ENCODE assay signal across 1 cellular context in genomic region chr10:49559476-49559875, GRCh38.
TF ChIP-seq lines count a peak whose summit lies in the region.

No MANE protein-coding gene starts in this region.

TF ChIP-seq in H1, 55 proteins besides CTCF, POLR2A, EP300 and RAD21:
- TF ChIP-seq CTBP2 (IDR thresholded peaks at IDR 0.05; ENCODE audit: borderline replicate concordance, insufficient read depth, insufficient read length, low read length) (no peak), CBX5 (IDR thresholded peaks at IDR 0.05; ENCODE audit: low read depth, low read length) (no peak), CHD1 (IDR thresholded peaks at IDR 0.05; ENCODE audit: low read depth, low read length) (no peak), SIRT6 (IDR thresholded peaks at IDR 0.05; ENCODE audit: low read length) (no peak), CHD7 (IDR thresholded peaks at IDR 0.05; ENCODE audit: insufficient replicate concordance, low read length) (no peak), SRF (IDR thresholded peaks at IDR 0.05; ENCODE audit: low read depth, low read length) (no peak), BCL11A (IDR thresholded peaks at IDR 0.05; ENCODE audit: low read depth in 2 of 2, low read length in 2 of 2) (no peak), BRCA1 (IDR thresholded peaks at IDR 0.05; ENCODE audit: low read depth, low read length) (no peak), TCF12 (IDR thresholded peaks at IDR 0.05; ENCODE audit: low read depth, low read length) (no peak), TBP (IDR thresholded peaks at IDR 0.05; ENCODE audit: low read depth, low read length) (no peak), SUZ12 (IDR thresholded peaks at IDR 0.05; ENCODE audit: low read length) (no peak), BACH1 (IDR thresholded peaks at IDR 0.05; ENCODE audit: low read length) (no peak), GTF2F1 (IDR thresholded peaks at IDR 0.05; ENCODE audit: borderline replicate concordance, low read depth, low read length) (no peak), CBX8 (IDR thresholded peaks at IDR 0.05; ENCODE audit: borderline replicate concordance, low read depth, low read length) (no peak)
- TF ChIP-seq, protein P1, sequence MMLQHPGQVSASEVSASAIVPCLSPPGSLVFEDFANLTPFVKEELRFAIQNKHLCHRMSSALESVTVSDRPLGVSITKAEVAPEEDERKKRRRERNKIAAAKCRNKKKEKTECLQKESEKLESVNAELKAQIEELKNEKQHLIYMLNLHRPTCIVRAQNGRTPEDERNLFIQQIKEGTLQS (IDR thresholded peaks at IDR 0.05; ENCODE audit: insufficient read depth, low read depth, low read length), result no peak
TF ChIP-seq in H1: peak in this region for 0.
